20 cellular contexts compared by ENCODE assay signal in genomic region chrX:115356369-115356768, GRCh38.
DNase-seq lines count a peak whose midpoint lies in the region; ATAC-seq, FAIRE-seq and TF ChIP-seq lines count a peak whose summit lies in the region.
"Had no signal": no experiment of that assay in that cellular context is flagged by ENCODE, and none has a peak within 500 bp of the region (broad histone marks: within the 10 kb centered on the region; RNA-seq: fewer than 3 reads in every experiment).

No MANE protein-coding gene starts in this region.

- no peaks in the 10 kb centered on the region for H3K79me2 ChIP-seq in H1 (ENCODE audit: control insufficient read depth in 1 of 2, insufficient read depth in 2 of 2, low read length in 2 of 2)

- H3K27me3 ChIP-seq in H1 (replicated peaks in 1 of 4; ENCODE audit: control insufficient read depth in 3 of 4, extremely low read depth in 1 of 4, insufficient read depth in 3 of 4, low read length in 3 of 4), result peaks cover 0 to 5% (median 2%) of the 10 kb centered on the region in 4 experiments; a peak in 3 of 7 replicates
- H3K27me3 ChIP-seq in right lobe of liver, result peaks cover 0 to 4% of the 10 kb centered on the region in 2 donors
- peaks cover 0 to 16% (median 0%) of the 10 kb centered on the region in 4 donors for H3K27me3 ChIP-seq in pancreas

- intact Hi-C loops in right lobe of liver (cut with DNase I) (no loop called here), pancreas (cut with DNase I) (no loop called here)

- H4K20me1 ChIP-seq in H1 (replicated peaks in 1 of 2; ENCODE audit: control insufficient read depth in 1 of 2, insufficient read depth in 2 of 2, low read length in 2 of 2), result no peaks in the 10 kb centered on the region

- no peaks in the 10 kb centered on the region for H3K23me2 ChIP-seq in H1 (ENCODE audit: low read depth, low read length)

- no peak for TF ChIP-seq CTCF in H1 (IDR thresholded peaks at IDR 0.05; ENCODE audit: control extremely low read depth in 1 of 3, insufficient read depth in 1 of 3, low read depth in 1 of 3, low read length in 3 of 3)
- no peak for TF ChIP-seq CTCF in right lobe of liver (IDR thresholded peaks at IDR 0.05)
- no peak for TF ChIP-seq CTCF in pancreas (IDR thresholded peaks at IDR 0.05)

- no peak overlapping the region for H2AK5ac ChIP-seq in H1 (ENCODE audit: low read depth, low read length)

- no peak overlapping the region for H3K27ac ChIP-seq in H1 (ENCODE audit: low read depth, low read length)
- H3K27ac ChIP-seq in right lobe of liver, result peak overlapping the region in 1 of 3 donors; percentile 30
- no peak overlapping the region for H3K27ac ChIP-seq in pancreas

- H3K79me1 ChIP-seq in H1 (ENCODE audit: low read depth, low read length), result no peaks in the 10 kb centered on the region

- H3K4me3 ChIP-seq in H1 (ENCODE audit: extremely low read depth in 1 of 4, insufficient read depth in 2 of 4, low read depth in 3 of 4, low read length in 4 of 4), result no peak overlapping the region
- no peak overlapping the region for H3K4me3 ChIP-seq in right lobe of liver
- H3K4me3 ChIP-seq in pancreas, result no peak overlapping the region

- no peak overlapping the region for H3K56ac ChIP-seq in H1 (replicated peaks; ENCODE audit: insufficient read length, low read depth, low read length)

- no peak overlapping the region for H3K23ac ChIP-seq in H1 (ENCODE audit: insufficient read length)

- CTCF ChIA-PET in H1 (lab: Charles Lee; ENCODE audit: partially characterized antibody), result interaction anchor here (0.6 to 1.0 kb wide), 2 partner anchors 12 to 25 kb away, joined by 3 read pairs; no protein-coding TSS in a partner anchor

- TF ChIP-seq POLR2A in H1 (IDR thresholded peaks at IDR 0.05; ENCODE audit: control extremely low read depth in 1 of 2, low read depth in 2 of 2, low read length in 2 of 2) (no peak), right lobe of liver (IDR thresholded peaks at IDR 0.05) (no peak)

- H4K91ac ChIP-seq in H1 (replicated peaks; ENCODE audit: insufficient read length, low read length), result no peak overlapping the region

- POLR2A ChIA-PET in H1 (lab: Charles Lee; ENCODE audit: partially characterized antibody), result interaction anchor here (0.6 kb wide), 1 partner anchor 71 kb away, joined by 3 read pairs; no protein-coding TSS in a partner anchor

- H3K9ac ChIP-seq in H1 (replicated peaks in 1 of 4; ENCODE audit: extremely low read depth in 1 of 4, low read depth in 3 of 4, low read length in 3 of 4), result no peak overlapping the region

- TF ChIP-seq RAD21 in H1 (IDR thresholded peaks at IDR 0.05 in 1 of 2, conservative IDR thresholded peaks at IDR 0.05 in 1 of 2; ENCODE audit: low read depth in 2 of 2, low read length in 2 of 2), result no peak

- H2BK15ac ChIP-seq in H1 (ENCODE audit: low read length), result no peak overlapping the region

- WGBS in H1 (ENCODE audit: extremely low coverage in 1 of 2, insufficient coverage in 1 of 2, insufficient read length in 1 of 2, insufficient replicate concordance in 2 of 2, low coverage in 1 of 2, low lambda C conversion rate in 2 of 2, missing lambda C conversion rate in 1 of 2), 2 experiments, result 80% methylated on average over 4 of the region's 4 CpGs; no CpG with 5 or more reads in 1 of the 2 experiments
- 25% methylated on average over 4 of the region's 4 CpGs for WGBS in right lobe of liver (ENCODE audit: insufficient coverage, low coverage, low lambda C conversion rate, missing lambda C conversion rate)
- WGBS in pancreas, 2 donors, result 50 to 55% methylated on average over 4 of the region's 4 CpGs

- H3K4me1 ChIP-seq in H1 (replicated peaks in 1 of 4; ENCODE audit: control insufficient read depth in 3 of 4, insufficient read depth in 4 of 4, low read length in 3 of 4), result no peaks in the 10 kb centered on the region
- peaks cover 0 to 5% (median 0%) of the 10 kb centered on the region in 4 donors for H3K4me1 ChIP-seq in right lobe of liver
- no peaks in the 10 kb centered on the region for H3K4me1 ChIP-seq in pancreas

- H3K9me3 ChIP-seq in H1 (ENCODE audit: insufficient read depth in 2 of 2, low read depth in 1 of 2, low read length in 1 of 2) (no peaks in the 10 kb centered on the region), right lobe of liver (no peaks in the 10 kb centered on the region), pancreas (no peaks in the 10 kb centered on the region)

- H3K36me3 ChIP-seq in H1 (ENCODE audit: control insufficient read depth in 2 of 4, insufficient read depth in 4 of 4, low read length in 3 of 4) (no peaks in the 10 kb centered on the region), right lobe of liver (no peaks in the 10 kb centered on the region), pancreas (no peaks in the 10 kb centered on the region)

- no peak overlapping the region for H3K14ac ChIP-seq in H1 (ENCODE audit: insufficient read length)

- peak; percentile 61 to 84 (median 70) for ATAC-seq in right lobe of liver
- ATAC-seq in pancreas, result no peak
- no peak for ATAC-seq in HG02588 (IDR thresholded peaks at IDR 0.05; ENCODE audit: unreplicated experiment)
- ATAC-seq in GM18909 (IDR thresholded peaks at IDR 0.05; ENCODE audit: poor library complexity, unreplicated experiment), result no peak
- no peak for ATAC-seq in HG03108 (IDR thresholded peaks at IDR 0.05; ENCODE audit: unreplicated experiment)
- ATAC-seq: Right ventricle myocardium inferior had no signal

- H2BK120ac ChIP-seq in H1 (replicated peaks; ENCODE audit: low read depth, low read length), result no peak overlapping the region

- no peak overlapping the region for H3K4ac ChIP-seq in H1 (replicated peaks; ENCODE audit: insufficient read length, low read depth, low read length)

- no peak overlapping the region for H3K4me2 ChIP-seq in H1 (ENCODE audit: insufficient read depth in 1 of 2, low read depth in 2 of 2, low read length in 2 of 2)

- no peak overlapping the region for H4K8ac ChIP-seq in H1 (ENCODE audit: extremely low read depth, insufficient read depth, low read length)

- H2AFZ ChIP-seq in H1 (ENCODE audit: low read length), result no peak overlapping the region

- no peak overlapping the region for H4K5ac ChIP-seq in H1 (ENCODE audit: insufficient read length, low read depth, low read length)

- no peak for TF ChIP-seq EP300 in H1 (IDR thresholded peaks at IDR 0.05; ENCODE audit: borderline replicate concordance in 1 of 2, low read depth in 2 of 2, low read length in 2 of 2)

- H2BK12ac ChIP-seq in H1 (ENCODE audit: low read depth, low read length), result no peak overlapping the region

- no peak overlapping the region for H2BK5ac ChIP-seq in H1 (ENCODE audit: low read depth, low read length)

- H3K18ac ChIP-seq in H1 (ENCODE audit: extremely low read depth, low read length), result no peak overlapping the region

- no peak for DNase-seq in H1 (ENCODE audit: low read depth in 1 of 2, low spot score in 2 of 2)
- no peak for DNase-seq in right lobe of liver
- no peak for DNase-seq in pancreas
- DNase-seq in cerebellar cortex (ENCODE audit: low spot score), result no peak
- DNase-seq: CD4-positive, CD25-positive, alpha-beta regulatory T cell; COR-L47; DMS79; Karpas-422; MV-4-11; NCI-H1105 treated with DMSO at 0.1 percent for 48 hours; NCI-H2081; NCI-H2171; NCI-H524 treated with DMSO at 0.1 percent for 48 hours; NCI-H82; OCI-M1 had no signal

- FAIRE-seq in H1 (lab: Jason Lieb, UNC) (peak; percentile 13), pancreas (lab: Jason Lieb, UNC) (peak; percentile 57)
- FAIRE-seq: RCC 7860 had no signal

- no peak overlapping the region for H2BK20ac ChIP-seq in H1 (ENCODE audit: low read length)

TF ChIP-seq in H1, 55 proteins besides CTCF, POLR2A, EP300 and RAD21:
- no peak for TF ChIP-seq SUZ12 (IDR thresholded peaks at IDR 0.05; ENCODE audit: low read length)
- no peak for TF ChIP-seq TAF1 (IDR thresholded peaks at IDR 0.05; ENCODE audit: low read depth, low read length)
- TF ChIP-seq NANOG (IDR thresholded peaks at IDR 0.05; ENCODE audit: insufficient read depth, low read depth, low read length, poor library complexity, severe bottlenecking), result no peak
- TF ChIP-seq ASH2L (IDR thresholded peaks at IDR 0.05; ENCODE audit: low read length), result no peak
- TF ChIP-seq, protein P1, sequence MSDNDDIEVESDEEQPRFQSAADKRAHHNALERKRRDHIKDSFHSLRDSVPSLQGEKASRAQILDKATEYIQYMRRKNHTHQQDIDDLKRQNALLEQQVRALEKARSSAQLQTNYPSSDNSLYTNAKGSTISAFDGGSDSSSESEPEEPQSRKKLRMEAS (IDR thresholded peaks at IDR 0.05), result no peak

Comparison
In these comparisons a context has a peak if more than half of its experiments do, and no peak if none do; other contexts are left out.
1. ATAC-seq: peak in right lobe of liver (4 of 4); none in pancreas (0 of 4), HG02588 (single experiment), GM18909 (single experiment) and HG03108 (single experiment).